Comparison of ENCODE assay signal across 1 cellular context in the genomic region with DNA sequence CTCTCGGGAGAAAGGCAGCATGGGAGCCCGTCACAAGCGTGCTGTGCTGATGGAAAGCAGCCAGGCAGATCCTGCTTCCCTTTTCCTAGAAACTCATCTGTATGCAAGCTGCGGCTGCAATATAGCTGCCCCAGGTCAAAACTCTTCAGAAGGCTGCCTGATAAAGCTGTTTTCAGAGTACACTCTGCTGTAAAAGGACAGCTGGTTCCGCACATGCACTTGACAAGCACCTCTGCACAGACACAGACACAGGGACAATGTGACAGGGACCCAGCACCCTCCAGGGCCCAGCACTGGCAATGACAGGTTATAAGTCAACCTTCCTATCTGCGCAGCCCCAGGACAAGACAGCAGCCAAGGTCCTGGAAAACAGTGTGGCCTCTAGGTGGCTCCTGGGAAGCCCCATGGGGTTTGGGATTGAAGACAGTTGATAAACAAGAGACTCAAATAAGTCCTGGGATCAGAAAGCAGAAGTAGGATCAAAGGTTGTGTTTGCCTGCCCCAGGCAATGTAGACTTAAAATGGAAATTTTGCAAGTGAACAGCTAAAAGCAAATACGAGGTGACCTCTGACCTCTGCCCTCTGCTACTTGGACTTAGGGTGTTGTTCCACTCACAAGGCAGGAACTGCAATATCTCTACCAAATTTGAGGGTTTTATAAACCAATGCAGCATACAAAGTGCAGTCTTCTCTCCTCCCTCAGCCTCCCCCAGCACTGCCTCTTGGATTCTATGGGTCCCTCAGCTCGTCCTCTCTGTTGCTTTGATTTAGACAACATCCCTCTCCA.
TF ChIP-seq lines count a peak whose summit lies in the region.

No MANE protein-coding gene starts in this region.

TF ChIP-seq in HepG2, 621 proteins besides CTCF, POLR2A, EP300 and RAD21 (continued from another document and continues in another):
- TF ChIP-seq, protein P1, sequence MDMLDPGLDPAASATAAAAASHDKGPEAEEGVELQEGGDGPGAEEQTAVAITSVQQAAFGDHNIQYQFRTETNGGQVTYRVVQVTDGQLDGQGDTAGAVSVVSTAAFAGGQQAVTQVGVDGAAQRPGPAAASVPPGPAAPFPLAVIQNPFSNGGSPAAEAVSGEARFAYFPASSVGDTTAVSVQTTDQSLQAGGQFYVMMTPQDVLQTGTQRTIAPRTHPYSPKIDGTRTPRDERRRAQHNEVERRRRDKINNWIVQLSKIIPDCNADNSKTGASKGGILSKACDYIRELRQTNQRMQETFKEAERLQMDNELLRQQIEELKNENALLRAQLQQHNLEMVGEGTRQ (IDR thresholded peaks at IDR 0.05; ENCODE audit: low read depth, low read length) = no peak
- TF ChIP-seq, protein P1 (CRISPR knock-in tag; IDR thresholded peaks at IDR 0.05; ENCODE audit: borderline replicate concordance) = no peak
- TF ChIP-seq, protein P2, sequence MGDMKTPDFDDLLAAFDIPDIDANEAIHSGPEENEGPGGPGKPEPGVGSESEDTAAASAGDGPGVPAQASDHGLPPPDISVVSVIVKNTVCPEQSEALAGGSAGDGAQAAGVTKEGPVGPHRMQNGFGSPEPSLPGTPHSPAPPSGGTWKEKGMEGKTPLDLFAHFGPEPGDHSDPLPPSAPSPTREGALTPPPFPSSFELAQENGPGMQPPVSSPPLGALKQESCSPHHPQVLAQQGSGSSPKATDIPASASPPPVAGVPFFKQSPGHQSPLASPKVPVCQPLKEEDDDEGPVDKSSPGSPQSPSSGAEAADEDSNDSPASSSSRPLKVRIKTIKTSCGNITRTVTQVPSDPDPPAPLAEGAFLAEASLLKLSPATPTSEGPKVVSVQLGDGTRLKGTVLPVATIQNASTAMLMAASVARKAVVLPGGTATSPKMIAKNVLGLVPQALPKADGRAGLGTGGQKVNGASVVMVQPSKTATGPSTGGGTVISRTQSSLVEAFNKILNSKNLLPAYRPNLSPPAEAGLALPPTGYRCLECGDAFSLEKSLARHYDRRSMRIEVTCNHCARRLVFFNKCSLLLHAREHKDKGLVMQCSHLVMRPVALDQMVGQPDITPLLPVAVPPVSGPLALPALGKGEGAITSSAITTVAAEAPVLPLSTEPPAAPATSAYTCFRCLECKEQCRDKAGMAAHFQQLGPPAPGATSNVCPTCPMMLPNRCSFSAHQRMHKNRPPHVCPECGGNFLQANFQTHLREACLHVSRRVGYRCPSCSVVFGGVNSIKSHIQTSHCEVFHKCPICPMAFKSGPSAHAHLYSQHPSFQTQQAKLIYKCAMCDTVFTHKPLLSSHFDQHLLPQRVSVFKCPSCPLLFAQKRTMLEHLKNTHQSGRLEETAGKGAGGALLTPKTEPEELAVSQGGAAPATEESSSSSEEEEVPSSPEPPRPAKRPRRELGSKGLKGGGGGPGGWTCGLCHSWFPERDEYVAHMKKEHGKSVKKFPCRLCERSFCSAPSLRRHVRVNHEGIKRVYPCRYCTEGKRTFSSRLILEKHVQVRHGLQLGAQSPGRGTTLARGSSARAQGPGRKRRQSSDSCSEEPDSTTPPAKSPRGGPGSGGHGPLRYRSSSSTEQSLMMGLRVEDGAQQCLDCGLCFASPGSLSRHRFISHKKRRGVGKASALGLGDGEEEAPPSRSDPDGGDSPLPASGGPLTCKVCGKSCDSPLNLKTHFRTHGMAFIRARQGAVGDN (CRISPR knock-in tag; IDR thresholded peaks at IDR 0.05) = peak; percentile 56
- TF ChIP-seq, protein P3, sequence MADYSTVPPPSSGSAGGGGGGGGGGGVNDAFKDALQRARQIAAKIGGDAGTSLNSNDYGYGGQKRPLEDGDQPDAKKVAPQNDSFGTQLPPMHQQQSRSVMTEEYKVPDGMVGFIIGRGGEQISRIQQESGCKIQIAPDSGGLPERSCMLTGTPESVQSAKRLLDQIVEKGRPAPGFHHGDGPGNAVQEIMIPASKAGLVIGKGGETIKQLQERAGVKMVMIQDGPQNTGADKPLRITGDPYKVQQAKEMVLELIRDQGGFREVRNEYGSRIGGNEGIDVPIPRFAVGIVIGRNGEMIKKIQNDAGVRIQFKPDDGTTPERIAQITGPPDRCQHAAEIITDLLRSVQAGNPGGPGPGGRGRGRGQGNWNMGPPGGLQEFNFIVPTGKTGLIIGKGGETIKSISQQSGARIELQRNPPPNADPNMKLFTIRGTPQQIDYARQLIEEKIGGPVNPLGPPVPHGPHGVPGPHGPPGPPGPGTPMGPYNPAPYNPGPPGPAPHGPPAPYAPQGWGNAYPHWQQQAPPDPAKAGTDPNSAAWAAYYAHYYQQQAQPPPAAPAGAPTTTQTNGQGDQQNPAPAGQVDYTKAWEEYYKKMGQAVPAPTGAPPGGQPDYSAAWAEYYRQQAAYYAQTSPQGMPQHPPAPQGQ (CRISPR knock-in tag; IDR thresholded peaks at IDR 0.05; ENCODE audit: borderline replicate concordance) = no peak
- TF ChIP-seq SAFB2 (CRISPR knock-in tag; IDR thresholded peaks at IDR 0.05; ENCODE audit: borderline replicate concordance, low read depth) = peak; percentile 61; the same call in 1 of the 2 replicates
- TF ChIP-seq, protein P4, sequence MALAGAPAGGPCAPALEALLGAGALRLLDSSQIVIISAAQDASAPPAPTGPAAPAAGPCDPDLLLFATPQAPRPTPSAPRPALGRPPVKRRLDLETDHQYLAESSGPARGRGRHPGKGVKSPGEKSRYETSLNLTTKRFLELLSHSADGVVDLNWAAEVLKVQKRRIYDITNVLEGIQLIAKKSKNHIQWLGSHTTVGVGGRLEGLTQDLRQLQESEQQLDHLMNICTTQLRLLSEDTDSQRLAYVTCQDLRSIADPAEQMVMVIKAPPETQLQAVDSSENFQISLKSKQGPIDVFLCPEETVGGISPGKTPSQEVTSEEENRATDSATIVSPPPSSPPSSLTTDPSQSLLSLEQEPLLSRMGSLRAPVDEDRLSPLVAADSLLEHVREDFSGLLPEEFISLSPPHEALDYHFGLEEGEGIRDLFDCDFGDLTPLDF (CRISPR knock-in tag; IDR thresholded peaks at IDR 0.05) = no peak
- no peak for TF ChIP-seq ZNF367 (CRISPR knock-in tag; IDR thresholded peaks at IDR 0.05; ENCODE audit: borderline replicate concordance)
- no peak for TF ChIP-seq ZNF354B (CRISPR knock-in tag; IDR thresholded peaks at IDR 0.05)
- 0 out of 2 replicates have a peak, but pooled peaks have one; percentile 19 for TF ChIP-seq ZNF792 (CRISPR knock-in tag; IDR thresholded peaks at IDR 0.05)
- TF ChIP-seq ZSCAN12 (CRISPR knock-in tag; IDR thresholded peaks at IDR 0.05) = no peak
- peak; percentile 63; the same call in 1 of the 2 replicates for TF ChIP-seq SSRP1 (CRISPR knock-in tag; IDR thresholded peaks at IDR 0.05)
- TF ChIP-seq NBN (conservative IDR thresholded peaks at IDR 0.05) = no peak
- no peak; the same call in 1 of the 2 replicates for TF ChIP-seq SP4 (CRISPR knock-in tag; IDR thresholded peaks at IDR 0.05)
- 0 out of 2 replicates have a peak, but pooled peaks have one; percentile 34 for TF ChIP-seq ZNF766 (CRISPR knock-in tag; IDR thresholded peaks at IDR 0.05; ENCODE audit: borderline replicate concordance)
- peak; percentile 28; the same call in 1 of the 2 replicates for TF ChIP-seq DMAP1 (CRISPR knock-in tag; IDR thresholded peaks at IDR 0.05)
- no peak for TF ChIP-seq ZNF230 (CRISPR knock-in tag; IDR thresholded peaks at IDR 0.05)
- TF ChIP-seq NAIF1 (CRISPR knock-in tag; IDR thresholded peaks at IDR 0.05; ENCODE audit: borderline replicate concordance) = no peak
- peak; percentile 71; the same call in 1 of the 2 replicates for TF ChIP-seq KDM2A (CRISPR knock-in tag; IDR thresholded peaks at IDR 0.05; ENCODE audit: borderline replicate concordance, low read depth)
- no peak for TF ChIP-seq ZNF24 (IDR thresholded peaks at IDR 0.05)
- TF ChIP-seq ZKSCAN8 (CRISPR knock-in tag; IDR thresholded peaks at IDR 0.05; ENCODE audit: borderline replicate concordance) = peak; percentile 85
- TF ChIP-seq ZSCAN29 (CRISPR knock-in tag; conservative IDR thresholded peaks at IDR 0.05) = peak; percentile 49; the same call in 1 of the 2 replicates
- TF ChIP-seq ZNF260 (CRISPR knock-in tag; IDR thresholded peaks at IDR 0.05; ENCODE audit: borderline replicate concordance, low read depth) = no peak
- TF ChIP-seq ZNF775 (CRISPR knock-in tag; IDR thresholded peaks at IDR 0.05; ENCODE audit: borderline replicate concordance) = no peak
- no peak for TF ChIP-seq ZNF883 (CRISPR knock-in tag; IDR thresholded peaks at IDR 0.05; ENCODE audit: not compliant biosample characterization)
- TF ChIP-seq SUZ12 (IDR thresholded peaks at IDR 0.05; ENCODE audit: low read depth, low read length) = no peak
- peak; percentile 76 for TF ChIP-seq TBL1XR1 (IDR thresholded peaks at IDR 0.05; ENCODE audit: borderline replicate concordance, low read length, partially characterized antibody)
- TF ChIP-seq MEIS2 (CRISPR knock-in tag; IDR thresholded peaks at IDR 0.05) = peak; percentile 69
- TF ChIP-seq, protein P5, sequence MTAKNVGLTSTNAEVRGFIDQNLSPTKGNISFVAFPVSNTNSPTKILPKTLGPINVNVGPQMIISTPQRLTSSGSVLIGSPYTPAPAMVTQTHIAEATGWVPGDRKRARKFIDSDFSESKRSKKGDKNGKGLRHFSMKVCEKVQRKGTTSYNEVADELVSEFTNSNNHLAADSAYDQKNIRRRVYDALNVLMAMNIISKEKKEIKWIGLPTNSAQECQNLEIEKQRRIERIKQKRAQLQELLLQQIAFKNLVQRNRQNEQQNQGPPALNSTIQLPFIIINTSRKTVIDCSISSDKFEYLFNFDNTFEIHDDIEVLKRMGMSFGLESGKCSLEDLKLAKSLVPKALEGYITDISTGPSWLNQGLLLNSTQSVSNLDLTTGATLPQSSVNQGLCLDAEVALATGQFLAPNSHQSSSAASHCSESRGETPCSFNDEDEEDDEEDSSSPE (CRISPR knock-in tag; IDR thresholded peaks at IDR 0.05) = 0 out of 2 replicates have a peak, but pooled peaks have one; percentile 20
- no peak for TF ChIP-seq CREB1 (IDR thresholded peaks at IDR 0.05)
- TF ChIP-seq CREB1 (CRISPR knock-in tag; IDR thresholded peaks at IDR 0.05) = peak; percentile 84
- TF ChIP-seq, protein P6, sequence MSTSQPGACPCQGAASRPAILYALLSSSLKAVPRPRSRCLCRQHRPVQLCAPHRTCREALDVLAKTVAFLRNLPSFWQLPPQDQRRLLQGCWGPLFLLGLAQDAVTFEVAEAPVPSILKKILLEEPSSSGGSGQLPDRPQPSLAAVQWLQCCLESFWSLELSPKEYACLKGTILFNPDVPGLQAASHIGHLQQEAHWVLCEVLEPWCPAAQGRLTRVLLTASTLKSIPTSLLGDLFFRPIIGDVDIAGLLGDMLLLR (CRISPR knock-in tag; IDR thresholded peaks at IDR 0.05) = no peak
- TF ChIP-seq, protein P7, sequence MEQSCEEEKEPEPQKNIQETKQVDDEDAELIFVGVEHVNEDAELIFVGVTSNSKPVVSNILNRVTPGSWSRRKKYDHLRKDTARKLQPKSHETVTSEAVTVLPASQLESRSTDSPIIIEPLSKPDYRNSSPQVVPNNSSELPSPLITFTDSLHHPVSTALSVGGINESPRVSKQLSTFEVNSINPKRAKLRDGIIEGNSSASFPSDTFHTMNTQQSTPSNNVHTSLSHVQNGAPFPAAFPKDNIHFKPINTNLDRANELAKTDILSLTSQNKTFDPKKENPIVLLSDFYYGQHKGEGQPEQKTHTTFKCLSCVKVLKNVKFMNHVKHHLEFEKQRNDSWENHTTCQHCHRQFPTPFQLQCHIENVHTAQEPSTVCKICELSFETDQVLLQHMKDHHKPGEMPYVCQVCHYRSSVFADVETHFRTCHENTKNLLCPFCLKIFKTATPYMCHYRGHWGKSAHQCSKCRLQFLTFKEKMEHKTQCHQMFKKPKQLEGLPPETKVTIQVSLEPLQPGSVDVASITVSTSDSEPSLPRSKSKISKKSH (CRISPR knock-in tag; IDR thresholded peaks at IDR 0.05; ENCODE audit: borderline replicate concordance) = no peak
- TF ChIP-seq, protein P8, sequence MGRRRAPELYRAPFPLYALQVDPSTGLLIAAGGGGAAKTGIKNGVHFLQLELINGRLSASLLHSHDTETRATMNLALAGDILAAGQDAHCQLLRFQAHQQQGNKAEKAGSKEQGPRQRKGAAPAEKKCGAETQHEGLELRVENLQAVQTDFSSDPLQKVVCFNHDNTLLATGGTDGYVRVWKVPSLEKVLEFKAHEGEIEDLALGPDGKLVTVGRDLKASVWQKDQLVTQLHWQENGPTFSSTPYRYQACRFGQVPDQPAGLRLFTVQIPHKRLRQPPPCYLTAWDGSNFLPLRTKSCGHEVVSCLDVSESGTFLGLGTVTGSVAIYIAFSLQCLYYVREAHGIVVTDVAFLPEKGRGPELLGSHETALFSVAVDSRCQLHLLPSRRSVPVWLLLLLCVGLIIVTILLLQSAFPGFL (CRISPR knock-in tag; IDR thresholded peaks at IDR 0.05) = no peak
- TF ChIP-seq NR3C1 (CRISPR knock-in tag; IDR thresholded peaks at IDR 0.05) = no peak
- TF ChIP-seq, protein P9, sequence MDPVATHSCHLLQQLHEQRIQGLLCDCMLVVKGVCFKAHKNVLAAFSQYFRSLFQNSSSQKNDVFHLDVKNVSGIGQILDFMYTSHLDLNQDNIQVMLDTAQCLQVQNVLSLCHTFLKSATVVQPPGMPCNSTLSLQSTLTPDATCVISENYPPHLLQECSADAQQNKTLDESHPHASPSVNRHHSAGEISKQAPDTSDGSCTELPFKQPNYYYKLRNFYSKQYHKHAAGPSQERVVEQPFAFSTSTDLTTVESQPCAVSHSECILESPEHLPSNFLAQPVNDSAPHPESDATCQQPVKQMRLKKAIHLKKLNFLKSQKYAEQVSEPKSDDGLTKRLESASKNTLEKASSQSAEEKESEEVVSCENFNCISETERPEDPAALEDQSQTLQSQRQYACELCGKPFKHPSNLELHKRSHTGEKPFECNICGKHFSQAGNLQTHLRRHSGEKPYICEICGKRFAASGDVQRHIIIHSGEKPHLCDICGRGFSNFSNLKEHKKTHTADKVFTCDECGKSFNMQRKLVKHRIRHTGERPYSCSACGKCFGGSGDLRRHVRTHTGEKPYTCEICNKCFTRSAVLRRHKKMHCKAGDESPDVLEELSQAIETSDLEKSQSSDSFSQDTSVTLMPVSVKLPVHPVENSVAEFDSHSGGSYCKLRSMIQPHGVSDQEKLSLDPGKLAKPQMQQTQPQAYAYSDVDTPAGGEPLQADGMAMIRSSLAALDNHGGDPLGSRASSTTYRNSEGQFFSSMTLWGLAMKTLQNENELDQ (CRISPR knock-in tag; IDR thresholded peaks at IDR 0.05; ENCODE audit: borderline replicate concordance) = no peak
- peak; percentile 86 for TF ChIP-seq SNAPC2 (CRISPR knock-in tag; IDR thresholded peaks at IDR 0.05)
- TF ChIP-seq, protein P10, sequence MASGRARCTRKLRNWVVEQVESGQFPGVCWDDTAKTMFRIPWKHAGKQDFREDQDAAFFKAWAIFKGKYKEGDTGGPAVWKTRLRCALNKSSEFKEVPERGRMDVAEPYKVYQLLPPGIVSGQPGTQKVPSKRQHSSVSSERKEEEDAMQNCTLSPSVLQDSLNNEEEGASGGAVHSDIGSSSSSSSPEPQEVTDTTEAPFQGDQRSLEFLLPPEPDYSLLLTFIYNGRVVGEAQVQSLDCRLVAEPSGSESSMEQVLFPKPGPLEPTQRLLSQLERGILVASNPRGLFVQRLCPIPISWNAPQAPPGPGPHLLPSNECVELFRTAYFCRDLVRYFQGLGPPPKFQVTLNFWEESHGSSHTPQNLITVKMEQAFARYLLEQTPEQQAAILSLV (CRISPR knock-in tag; IDR thresholded peaks at IDR 0.05; ENCODE audit: borderline replicate concordance) = no peak
